In genomic region chr20:10478930-10479329, GRCh38 we compare ENCODE assay signal across 21 cellular contexts.
"Had no signal": no experiment of that assay in that cellular context is flagged by ENCODE, and none has a peak within 500 bp of the region (broad histone marks: within the 10 kb centered on the region; RNA-seq: fewer than 3 reads in every experiment).

No MANE protein-coding gene starts in this region.

- H3K36me3 Mint-ChIP-seq: activated naive CD8-positive, alpha-beta T cell; naive B cell; type B pancreatic cell had no signal

- H3K9me3 ChIP-seq: left lung, mucosa of descending colon, right atrium auricular region, testis had no signal

- H3K9me3 Mint-ChIP-seq: activated B cell treated with CpG ODN at 0.5 μM for 24 hours; activated CD4-positive, alpha-beta memory T cell treated with anti-CD3 and anti-CD28 coated beads for 36 hours; naive B cell; stimulated activated naive CD8-positive, alpha-beta T cell treated with anti-CD3 and anti-CD28 coated beads, Interleukin-15, amount 100 ng/mL, for 72 hours; type B pancreatic cell had no signal

- H3K27me3 Mint-ChIP-seq: activated B cell treated with CpG ODN at 0.5 μM for 24 hours; activated CD4-positive, alpha-beta memory T cell treated with anti-CD3 and anti-CD28 coated beads for 36 hours; activated naive CD8-positive, alpha-beta T cell; naive B cell; progenitor cell of endocrine pancreas; stimulated activated naive CD8-positive, alpha-beta T cell treated with anti-CD3 and anti-CD28 coated beads, Interleukin-15, amount 100 ng/mL, for 72 hours; type B pancreatic cell had no signal

- H3K27ac ChIP-seq: left lung, right atrium auricular region, testis had no signal

- FAIRE-seq: keratinocyte had no signal

- H3K4me3 ChIP-seq: left lung, mucosa of descending colon, right atrium auricular region, testis had no signal

- H3K27ac Mint-ChIP-seq: activated B cell treated with CpG ODN at 0.5 μM for 24 hours; activated CD4-positive, alpha-beta memory T cell treated with anti-CD3 and anti-CD28 coated beads for 36 hours; activated naive CD8-positive, alpha-beta T cell; naive B cell; stimulated activated naive CD8-positive, alpha-beta T cell treated with anti-CD3 and anti-CD28 coated beads, Interleukin-15, amount 100 ng/mL, for 72 hours; type B pancreatic cell had no signal

- H3K27me3 ChIP-seq: left lung, right atrium auricular region, testis had no signal

- H3K4me3 Mint-ChIP-seq: activated B cell treated with CpG ODN at 0.5 μM for 24 hours; activated CD4-positive, alpha-beta memory T cell treated with anti-CD3 and anti-CD28 coated beads for 36 hours; activated naive CD8-positive, alpha-beta T cell; naive B cell; neural crest cell; stimulated activated naive CD8-positive, alpha-beta T cell treated with anti-CD3 and anti-CD28 coated beads, Interleukin-15, amount 100 ng/mL, for 72 hours; type B pancreatic cell had no signal

- DNase-seq: activated B cell treated with CpG ODN at 0.5 μM for 24 hours; activated CD4-positive, alpha-beta memory T cell treated with anti-CD3 and anti-CD28 coated beads for 36 hours; activated CD4-positive, alpha-beta T cell treated with anti-CD3 and anti-CD28 coated beads for 4 hours; activated T-cell treated with anti-CD3 and anti-CD28 coated beads for 4 hours; dermis blood vessel endothelial cell; effector memory CD4-positive, alpha-beta T cell; foreskin fibroblast; glutamatergic neuron; hippocampal formation; left lung; mucosa of descending colon; naive B cell; stimulated activated CD4-positive, alpha-beta T cell treated with anti-CD3 and anti-CD28 coated beads, Interleukin-2, amount 100 ng/mL, for 24 hours; stimulated activated naive CD8-positive, alpha-beta T cell treated with anti-CD3 and anti-CD28 coated beads, Interleukin-15, amount 100 ng/mL, for 72 hours; testis had no signal

- H3K36me3 ChIP-seq: left lung, right atrium auricular region had no signal
